8 cellular contexts compared by ENCODE assay signal in the genomic region with DNA sequence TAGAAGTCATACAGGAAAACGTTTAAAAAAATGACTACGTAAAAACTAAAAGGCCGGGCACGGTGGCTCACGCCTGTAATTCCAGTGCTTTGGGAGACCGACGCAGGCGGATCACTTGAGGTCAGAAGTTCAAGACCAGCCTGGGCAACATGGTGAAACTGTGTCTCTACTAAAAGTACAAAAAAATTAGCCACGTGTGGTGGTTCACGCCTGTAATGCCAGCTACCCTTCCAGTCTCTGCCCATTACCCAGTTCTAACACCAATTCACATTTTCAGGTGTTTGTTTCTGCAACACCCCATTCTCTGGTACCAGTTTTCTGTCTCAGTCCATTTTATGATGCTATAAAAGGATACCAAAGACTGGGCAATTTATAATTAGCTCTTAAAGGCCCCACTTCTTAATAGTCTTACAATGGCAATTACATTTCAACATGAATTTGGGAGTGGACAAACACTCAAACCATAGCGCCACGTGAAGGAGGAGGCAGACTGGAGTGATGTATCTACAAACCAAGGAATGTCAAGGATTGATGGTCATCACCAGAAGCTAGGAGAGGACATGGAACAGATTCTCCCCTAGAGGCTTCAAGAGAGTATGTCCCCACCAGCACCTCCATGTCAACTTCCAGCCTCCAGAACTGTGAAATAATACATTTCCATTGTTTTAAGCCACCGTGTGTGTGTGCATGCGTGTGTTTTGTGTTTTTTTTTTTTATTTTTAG. TPM values are rescaled to one million over a fixed set of nuclear protein-coding genes. Genes with fewer than 3 reads are reported as not detected.
DNase-seq lines count a peak whose midpoint lies in the region; ATAC-seq and TF ChIP-seq lines count a peak whose summit lies in the region.

No MANE protein-coding gene starts in this region.

- H3K27me3 ChIP-seq in left lung (no peaks in the 10 kb centered on the region), tibial nerve (no peaks in the 10 kb centered on the region)

- H3K4me3 Mint-ChIP-seq in activated T-cell treated with anti-CD3 and anti-CD28 coated beads, Interleukin-2, amount 50 U/mL, for 24 hours, result peak overlapping the region; percentile 87
- peak overlapping the region; percentile 90 for H3K4me3 Mint-ChIP-seq in activated T-helper 2 cell treated with anti-CD3 and anti-CD28 coated beads, Interferon-gamma antibody, Interleukin-2, Interleukin-4, amounts not matched to agents 10 μg/mL and 5 μg/mL and 100 μg/mL, durations not matched to agents 14 hours and 24 hours and 36 hours (ENCODE audit: low read depth)

- H3K9me3 Mint-ChIP-seq in activated T-cell treated with anti-CD3 and anti-CD28 coated beads, Interleukin-2, amount 50 U/mL, for 24 hours, result no peaks in the 10 kb centered on the region
- H3K9me3 Mint-ChIP-seq in activated T-helper 2 cell treated with anti-CD3 and anti-CD28 coated beads, Interferon-gamma antibody, Interleukin-2, Interleukin-4, amounts not matched to agents 10 μg/mL and 5 μg/mL and 100 μg/mL, durations not matched to agents 14 hours and 24 hours and 36 hours, result no peaks in the 10 kb centered on the region

- no peak for TF ChIP-seq EP300 in tibial nerve (IDR thresholded peaks at IDR 0.05)

- peaks cover 0 to 7% of the 10 kb centered on the region in 2 donors for H3K36me3 ChIP-seq in left lung
- H3K36me3 ChIP-seq in tibial nerve, result peaks cover 0 to 12% (median 0%) of the 10 kb centered on the region in 3 donors

- peak overlapping the region; percentile 87 for H3K27ac Mint-ChIP-seq in activated T-cell treated with anti-CD3 and anti-CD28 coated beads, Interleukin-2, amount 50 U/mL, for 24 hours
- H3K27ac Mint-ChIP-seq in activated T-helper 2 cell treated with anti-CD3 and anti-CD28 coated beads, Interferon-gamma antibody, Interleukin-2, Interleukin-4, amounts not matched to agents 10 μg/mL and 5 μg/mL and 100 μg/mL, durations not matched to agents 14 hours and 24 hours and 36 hours, result peak overlapping the region; percentile 92

- WGBS in tibial nerve, 2 donors, result 61 to 67% methylated on average over 14 of the region's 14 CpGs

- no peak for DNase-seq in activated T-cell treated with anti-CD3 and anti-CD28 coated beads, Interleukin-2, amount 50 U/mL, for 24 hours
- no peak for DNase-seq in activated T-cell treated with anti-CD3 and anti-CD28 coated beads, Interleukin-2, amount 50 U/mL, for 1 hour
- no peak for DNase-seq in activated T-helper 2 cell treated with anti-CD3 and anti-CD28 coated beads, Interferon-gamma antibody, Interleukin-2, Interleukin-4, amounts not matched to agents 10 μg/mL and 5 μg/mL and 100 μg/mL, durations not matched to agents 14 hours and 24 hours and 36 hours (ENCODE audit: low spot score)
- DNase-seq in left lung (no peak), tibial nerve (ENCODE audit: low spot score in 2 of 2) (no peak)

- TF ChIP-seq CTCF in left lung (IDR thresholded peaks at IDR 0.05) (no peak), tibial nerve (IDR thresholded peaks at IDR 0.05) (no peak)

- H3K4me1 ChIP-seq in left lung (peaks cover 4 to 25% of the 10 kb centered on the region in 2 donors), tibial nerve (peaks cover 0 to 18% (median 4%) of the 10 kb centered on the region in 4 donors)

- H3K4me1 Mint-ChIP-seq in activated T-cell treated with anti-CD3 and anti-CD28 coated beads, Interleukin-2, amount 50 U/mL, for 24 hours (ENCODE audit: low read depth), result peaks cover 18% of the 10 kb centered on the region
- peaks cover 24% of the 10 kb centered on the region for H3K4me1 Mint-ChIP-seq in activated T-helper 2 cell treated with anti-CD3 and anti-CD28 coated beads, Interferon-gamma antibody, Interleukin-2, Interleukin-4, amounts not matched to agents 10 μg/mL and 5 μg/mL and 100 μg/mL, durations not matched to agents 14 hours and 24 hours and 36 hours (ENCODE audit: low read depth)

- no peaks in the 10 kb centered on the region for H3K9me3 ChIP-seq in left lung
- H3K9me3 ChIP-seq in tibial nerve, result no peaks in the 10 kb centered on the region

- H3K36me3 Mint-ChIP-seq in activated T-cell treated with anti-CD3 and anti-CD28 coated beads, Interleukin-2, amount 50 U/mL, for 24 hours (ENCODE audit: low read depth), result peaks cover 28% of the 10 kb centered on the region
- peaks cover 16% of the 10 kb centered on the region for H3K36me3 Mint-ChIP-seq in activated T-helper 2 cell treated with anti-CD3 and anti-CD28 coated beads, Interferon-gamma antibody, Interleukin-2, Interleukin-4, amounts not matched to agents 10 μg/mL and 5 μg/mL and 100 μg/mL, durations not matched to agents 14 hours and 24 hours and 36 hours (ENCODE audit: low read depth)

- no peak for ATAC-seq in left lung
- no peak for ATAC-seq in HG03439 (IDR thresholded peaks at IDR 0.05; ENCODE audit: unreplicated experiment)
- no peak for ATAC-seq in HG03520 (IDR thresholded peaks at IDR 0.05; ENCODE audit: unreplicated experiment)
- no peak for ATAC-seq in HG02571 (IDR thresholded peaks at IDR 0.05; ENCODE audit: unreplicated experiment)

- H3K27me3 Mint-ChIP-seq in activated T-cell treated with anti-CD3 and anti-CD28 coated beads, Interleukin-2, amount 50 U/mL, for 24 hours, result no peaks in the 10 kb centered on the region
- H3K27me3 Mint-ChIP-seq in activated T-helper 2 cell treated with anti-CD3 and anti-CD28 coated beads, Interferon-gamma antibody, Interleukin-2, Interleukin-4, amounts not matched to agents 10 μg/mL and 5 μg/mL and 100 μg/mL, durations not matched to agents 14 hours and 24 hours and 36 hours (ENCODE audit: low read depth), result no peaks in the 10 kb centered on the region

- peak overlapping the region in 1 of 2 donors; percentile 57 for H3K4me3 ChIP-seq in left lung
- H3K4me3 ChIP-seq in tibial nerve, result peak overlapping the region; percentile 46 to 79 (median 64)

- peak overlapping the region; percentile 70 to 85 for H3K27ac ChIP-seq in left lung
- H3K27ac ChIP-seq in tibial nerve, result peak overlapping the region; percentile 65 to 87 (median 78)

- intact Hi-C loops in activated T-helper 2 cell treated with anti-CD3 and anti-CD28 coated beads, Interferon-gamma antibody, Interleukin-2, Interleukin-4, amounts not matched to agents 10 μg/mL and 5 μg/mL and 100 μg/mL, durations not matched to agents 14 hours and 24 hours and 36 hours (cut with micrococcal nuclease), result no loop called here
- intact Hi-C loops in left lung (cut with DNase I), result no loop called here

- TF ChIP-seq POLR2A in tibial nerve (IDR thresholded peaks at IDR 0.05), result no peak

RNA-seq across cellular contexts. Expression of gene C17orf75, which starts 0.8 kb away (rescaled TPM):
- 25.6 and 32.8 TPM in 2 replicates for total RNA-seq in activated T-helper 2 cell treated with anti-CD3 and anti-CD28 coated beads, Interferon-gamma antibody, Interleukin-2, Interleukin-4, amounts not matched to agents 10 μg/mL and 5 μg/mL and 100 μg/mL, durations not matched to agents 14 hours and 24 hours and 36 hours
- total RNA-seq in left lung (10 to 100 TPM; 14.0 to 14.3 TPM), tibial nerve (10 to 100 TPM in 3 of 4 donors, 1 to 10 TPM in 1; 5.9 to 20.2 (median 16.8) TPM)

RNA-seq across cellular contexts. Expression of gene ZNF207, which starts 7.2 kb away (rescaled TPM):
- 254 and 256 TPM in 2 replicates for total RNA-seq in activated T-helper 2 cell treated with anti-CD3 and anti-CD28 coated beads, Interferon-gamma antibody, Interleukin-2, Interleukin-4, amounts not matched to agents 10 μg/mL and 5 μg/mL and 100 μg/mL, durations not matched to agents 14 hours and 24 hours and 36 hours
- 100 to 1,000 TPM; 130 to 166 TPM for total RNA-seq in left lung
- total RNA-seq in tibial nerve, result 100 to 1,000 TPM; 121 to 195 (median 152) TPM
